In the genomic region with DNA sequence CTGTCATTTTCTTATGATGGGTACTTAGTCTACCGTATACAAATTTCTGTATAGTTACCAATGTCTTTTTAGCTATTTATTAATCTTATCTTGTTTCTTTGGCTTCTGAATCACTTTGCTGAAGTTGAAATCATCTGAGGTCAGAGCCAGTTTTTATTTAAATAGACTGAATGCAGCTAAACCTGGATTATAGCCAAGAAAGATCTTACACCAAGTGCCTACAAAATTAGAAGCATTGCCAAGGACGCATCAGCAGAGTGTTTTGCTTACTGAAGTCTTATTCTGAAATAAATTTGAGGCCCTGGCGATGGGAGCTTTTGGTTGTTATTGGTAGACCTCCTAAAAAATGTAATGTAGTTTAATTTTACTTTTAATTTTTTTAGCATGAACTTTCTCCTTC, we compare ENCODE assay signal across 30 cellular contexts.
"Had no signal": no experiment of that assay in that cellular context is flagged by ENCODE, and none has a peak within 500 bp of the region (broad histone marks: within the 10 kb centered on the region; RNA-seq: fewer than 3 reads in every experiment).

No MANE protein-coding gene starts in this region.

- H3K9me3 ChIP-seq: adrenal gland, body of pancreas, colonic mucosa had no signal

- DNase-seq: activated CD4-positive, alpha-beta memory T cell treated with anti-CD3 and anti-CD28 coated beads for 36 hours; activated CD4-positive, alpha-beta T cell treated with anti-CD3 and anti-CD28 coated beads for 36 hours; activated CD4-positive, alpha-beta T cell treated with anti-CD3 and anti-CD28 coated beads, Interleukin-2, amount 10 ng/mL, durations not matched to agents 24 days and 14 days; activated CD4-positive, CD25-positive, alpha-beta regulatory T cell; activated CD4-positive, CD25-positive, alpha-beta regulatory T cell treated with anti-CD3 and anti-CD28 coated beads, Interleukin-2, amount 50 U/mL, for 72 hours; activated CD8-positive, alpha-beta memory T cell treated with anti-CD3 and anti-CD28 coated beads, Interleukin-2, amount 10 ng/mL, durations not matched to agents 7 days and 5 days; activated CD8-positive, alpha-beta memory T cell treated with anti-CD3 and anti-CD28 coated beads, Interleukin-2, amount 50 U/mL, for 4 hours; activated CD8-positive, alpha-beta T cell treated with anti-CD3 and anti-CD28 coated beads, Interleukin-2, amount 10 ng/mL, durations not matched to agents 7 days and 5 days; activated effector memory CD4-positive, alpha-beta T cell treated with anti-CD3 and anti-CD28 coated beads, Interleukin-2, amount 50 U/mL, for 16 hours; activated naive CD4-positive, alpha-beta T cell treated with anti-CD3 and anti-CD28 coated beads for 36 hours; activated naive CD8-positive, alpha-beta T cell treated with anti-CD3 and anti-CD28 coated beads for 36 hours; activated naive CD8-positive, alpha-beta T cell treated with anti-CD3 and anti-CD28 coated beads, Interleukin-2, amount 50 U/mL, for 24 hours; activated T-cell treated with anti-CD3 and anti-CD28 coated beads, Interleukin-2, amount 50 U/mL, for 1 hour; activated T-cell treated with anti-CD3 and anti-CD28 coated beads, Interleukin-2, amount 50 U/mL, for 48 hours; adrenal gland; amygdala; aorta; body of pancreas; central memory CD4-positive, alpha-beta T cell; cerebellar nuclear complex; colonic mucosa; effector CD8-positive, alpha-beta T cell; foreskin fibroblast; head of caudate nucleus; T-helper 17 cell had no signal

- H3K4me3 ChIP-seq: adrenal gland, body of pancreas, cardiac muscle cell, colonic mucosa had no signal

- H3K36me3 Mint-ChIP-seq: activated CD4-positive, alpha-beta memory T cell treated with anti-CD3 and anti-CD28 coated beads for 36 hours; activated CD8-positive, alpha-beta memory T cell treated with anti-CD3 and anti-CD28 coated beads, Interleukin-2, amount 10 ng/mL, durations not matched to agents 7 days and 5 days; activated naive CD4-positive, alpha-beta T cell treated with anti-CD3 and anti-CD28 coated beads, Interleukin-2, amount 50 U/mL, for 24 hours; activated naive CD8-positive, alpha-beta T cell treated with anti-CD3 and anti-CD28 coated beads for 36 hours had no signal

- H3K27ac ChIP-seq: adrenal gland, body of pancreas, cardiac muscle cell, colonic mucosa, epithelial cell of prostate had no signal

- H3K27me3 ChIP-seq: adrenal gland, body of pancreas, cardiac muscle cell, colonic mucosa had no signal

- ATAC-seq: activated CD4-positive, alpha-beta T cell treated with anti-CD3 and anti-CD28 coated beads for 36 hours; activated CD8-positive, alpha-beta memory T cell treated with anti-CD3 and anti-CD28 coated beads, Interleukin-2, amount 10 ng/mL, durations not matched to agents 7 days and 5 days; activated CD8-positive, alpha-beta T cell treated with anti-CD3 and anti-CD28 coated beads, Interleukin-2, amount 10 ng/mL, durations not matched to agents 7 days and 5 days; activated naive CD8-positive, alpha-beta T cell treated with anti-CD3 and anti-CD28 coated beads, Interleukin-2, amount 50 U/mL, for 24 hours; body of pancreas; T-helper 17 cell had no signal

- H3K4me1 Mint-ChIP-seq: activated CD4-positive, alpha-beta T cell treated with anti-CD3 and anti-CD28 coated beads for 36 hours; activated CD8-positive, alpha-beta memory T cell treated with anti-CD3 and anti-CD28 coated beads, Interleukin-2, amount 10 ng/mL, durations not matched to agents 7 days and 5 days; activated naive CD4-positive, alpha-beta T cell treated with anti-CD3 and anti-CD28 coated beads, Interleukin-2, amount 50 U/mL, for 24 hours; activated naive CD8-positive, alpha-beta T cell treated with anti-CD3 and anti-CD28 coated beads for 36 hours; activated naive CD8-positive, alpha-beta T cell treated with anti-CD3 and anti-CD28 coated beads, Interleukin-2, amount 50 U/mL, for 24 hours; T-helper 17 cell had no signal

- H3K27me3 Mint-ChIP-seq: activated naive CD8-positive, alpha-beta T cell treated with anti-CD3 and anti-CD28 coated beads, Interleukin-2, amount 50 U/mL, for 24 hours had no signal

- H3K4me3 Mint-ChIP-seq: activated CD4-positive, alpha-beta memory T cell treated with anti-CD3 and anti-CD28 coated beads for 36 hours; activated CD4-positive, alpha-beta T cell treated with anti-CD3 and anti-CD28 coated beads for 36 hours; activated CD4-positive, alpha-beta T cell treated with anti-CD3 and anti-CD28 coated beads, Interleukin-2, amount 10 ng/mL, durations not matched to agents 24 days and 14 days; activated CD8-positive, alpha-beta memory T cell treated with anti-CD3 and anti-CD28 coated beads, Interleukin-2, amount 10 ng/mL, durations not matched to agents 7 days and 5 days; activated CD8-positive, alpha-beta T cell treated with anti-CD3 and anti-CD28 coated beads, Interleukin-2, amount 10 ng/mL, durations not matched to agents 7 days and 5 days; activated naive CD4-positive, alpha-beta T cell treated with anti-CD3 and anti-CD28 coated beads for 36 hours; activated naive CD4-positive, alpha-beta T cell treated with anti-CD3 and anti-CD28 coated beads, Interleukin-2, amount 50 U/mL, for 24 hours; activated naive CD8-positive, alpha-beta T cell treated with anti-CD3 and anti-CD28 coated beads for 36 hours; activated naive CD8-positive, alpha-beta T cell treated with anti-CD3 and anti-CD28 coated beads, Interleukin-2, amount 50 U/mL, for 24 hours; activated T-helper 1 cell treated with anti-CD3 and anti-CD28 coated beads, Interleukin-12 subunit alpha, Interleukin-12 subunit beta, Interleukin-2, Interleukin-4 antibody, amounts not matched to agents 30 ng/mL and 10 ng/mL and 1 ng/mL, durations not matched to agents 14 hours and 24 hours and 36 hours; T-helper 17 cell had no signal

- H3K27ac Mint-ChIP-seq: activated CD4-positive, alpha-beta memory T cell treated with anti-CD3 and anti-CD28 coated beads for 36 hours; activated CD4-positive, alpha-beta T cell treated with anti-CD3 and anti-CD28 coated beads for 36 hours; activated CD4-positive, alpha-beta T cell treated with anti-CD3 and anti-CD28 coated beads, Interleukin-2, amount 10 ng/mL, durations not matched to agents 24 days and 14 days; activated CD8-positive, alpha-beta memory T cell treated with anti-CD3 and anti-CD28 coated beads, Interleukin-2, amount 10 ng/mL, durations not matched to agents 7 days and 5 days; activated CD8-positive, alpha-beta T cell treated with anti-CD3 and anti-CD28 coated beads, Interleukin-2, amount 10 ng/mL, durations not matched to agents 7 days and 5 days; activated naive CD4-positive, alpha-beta T cell treated with anti-CD3 and anti-CD28 coated beads for 36 hours; activated naive CD4-positive, alpha-beta T cell treated with anti-CD3 and anti-CD28 coated beads, Interleukin-2, amount 50 U/mL, for 24 hours; activated naive CD8-positive, alpha-beta T cell treated with anti-CD3 and anti-CD28 coated beads for 36 hours; activated naive CD8-positive, alpha-beta T cell treated with anti-CD3 and anti-CD28 coated beads, Interleukin-2, amount 50 U/mL, for 24 hours; activated T-helper 1 cell treated with anti-CD3 and anti-CD28 coated beads, Interleukin-12 subunit alpha, Interleukin-12 subunit beta, Interleukin-2, Interleukin-4 antibody, amounts not matched to agents 30 ng/mL and 10 ng/mL and 1 ng/mL, durations not matched to agents 14 hours and 24 hours and 36 hours; activated T-helper 2 cell treated with anti-CD3 and anti-CD28 coated beads, Interferon-gamma antibody, Interleukin-2, Interleukin-4, amounts not matched to agents 10 μg/mL and 5 μg/mL and 100 μg/mL, durations not matched to agents 14 hours and 24 hours and 36 hours; T-helper 17 cell had no signal

- H3K36me3 ChIP-seq: adrenal gland, cardiac muscle cell, colonic mucosa had no signal

- H3K9me3 Mint-ChIP-seq: activated CD4-positive, alpha-beta memory T cell treated with anti-CD3 and anti-CD28 coated beads for 36 hours; activated CD4-positive, alpha-beta T cell treated with anti-CD3 and anti-CD28 coated beads, Interleukin-2, amount 10 ng/mL, durations not matched to agents 24 days and 14 days; activated naive CD4-positive, alpha-beta T cell treated with anti-CD3 and anti-CD28 coated beads for 36 hours; activated naive CD4-positive, alpha-beta T cell treated with anti-CD3 and anti-CD28 coated beads, Interleukin-2, amount 50 U/mL, for 24 hours; activated naive CD8-positive, alpha-beta T cell treated with anti-CD3 and anti-CD28 coated beads for 36 hours; activated naive CD8-positive, alpha-beta T cell treated with anti-CD3 and anti-CD28 coated beads, Interleukin-2, amount 50 U/mL, for 24 hours; activated T-helper 1 cell treated with anti-CD3 and anti-CD28 coated beads, Interleukin-12 subunit alpha, Interleukin-12 subunit beta, Interleukin-2, Interleukin-4 antibody, amounts not matched to agents 30 ng/mL and 10 ng/mL and 1 ng/mL, durations not matched to agents 14 hours and 24 hours and 36 hours; activated T-helper 2 cell treated with anti-CD3 and anti-CD28 coated beads, Interferon-gamma antibody, Interleukin-2, Interleukin-4, amounts not matched to agents 10 μg/mL and 5 μg/mL and 100 μg/mL, durations not matched to agents 14 hours and 24 hours and 36 hours had no signal

- H3K4me1 ChIP-seq: adrenal gland, body of pancreas, colonic mucosa had no signal
